Comparison of ENCODE assay signal across 10 cellular contexts in the genomic region with DNA sequence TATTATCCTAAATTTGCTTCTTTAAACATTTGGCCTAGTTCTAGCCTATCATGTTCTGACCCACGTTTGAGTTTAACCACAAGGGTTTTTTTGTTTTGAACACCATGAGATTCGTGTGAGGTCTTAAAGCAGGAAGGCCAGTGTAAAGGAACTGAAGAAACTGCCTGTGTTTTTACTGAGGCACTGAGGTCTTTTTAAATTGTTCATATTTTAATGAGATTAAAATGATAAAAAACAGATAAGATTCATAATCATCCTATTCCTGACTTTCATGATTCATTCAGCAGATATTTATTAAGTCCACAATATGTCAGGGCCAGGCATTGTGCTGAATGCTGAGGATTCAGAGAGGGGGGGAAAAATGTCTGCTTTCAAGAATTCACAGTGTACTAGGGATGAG. TPM values are rescaled to one million over a fixed set of nuclear protein-coding genes. Genes with fewer than 3 reads are reported as not detected.
A peak's percentile ranks its signal among the peaks of the same experiment; 100 is the strongest.
DNase-seq lines count a peak whose midpoint lies in the region; TF ChIP-seq lines count a peak whose summit lies in the region.
"Had no signal": no experiment of that assay in that cellular context is flagged by ENCODE, and none has a peak within 500 bp of the region (broad histone marks: within the 10 kb centered on the region; RNA-seq: fewer than 3 reads in every experiment).

No MANE protein-coding gene starts in this region.

- TF ChIP-seq CTCF in fibroblast of lung (conservative IDR thresholded peaks at IDR 0.05 in 1 of 2, IDR thresholded peaks at IDR 0.05 in 1 of 2; ENCODE audit: low read depth in 1 of 2, low read length in 2 of 2) (no peak), tibial nerve (IDR thresholded peaks at IDR 0.05) (no peak), tibial artery (IDR thresholded peaks at IDR 0.05) (no peak)

- H3K4me1 Mint-ChIP-seq in activated naive CD4-positive, alpha-beta T cell treated with anti-CD3 and anti-CD28 coated beads, Interleukin-2, amount 50 U/mL, for 24 hours, result peaks cover 40% of the 10 kb centered on the region

- no peaks in the 10 kb centered on the region for H4K20me1 ChIP-seq in fibroblast of lung (ENCODE audit: control insufficient read depth, extremely low read depth, insufficient read depth, low read length)

- WGBS in tibial nerve, 2 donors, result 6% methylated on average over 2 of the region's 2 CpGs

- intact Hi-C loops in tibial artery (cut with DNase I; ENCODE audit: low total_unique reads), result loop anchor here (10.0 kb wide), 1 partner anchor 119 kb away; a partner anchor contains a TSS

- no peaks in the 10 kb centered on the region for H3K36me3 Mint-ChIP-seq in activated naive CD4-positive, alpha-beta T cell treated with anti-CD3 and anti-CD28 coated beads, Interleukin-2, amount 50 U/mL, for 24 hours

- no peak overlapping the region for H3K9ac ChIP-seq in fibroblast of lung (ENCODE audit: insufficient read depth, low read length)

- no peak overlapping the region for H2AFZ ChIP-seq in fibroblast of lung (ENCODE audit: low read length)

- peak overlapping the region; percentile 35 for H3K4me2 ChIP-seq in fibroblast of lung (ENCODE audit: extremely low read depth, insufficient read depth, low read length)

- H3K27me3 ChIP-seq in fibroblast of lung (ENCODE audit: control insufficient read depth, insufficient read depth, low read length) (no peaks in the 10 kb centered on the region), tibial nerve (peaks cover 0 to 7% of the 10 kb centered on the region in 2 donors), tibial artery (no peaks in the 10 kb centered on the region)

- no peaks in the 10 kb centered on the region for H3K9me3 Mint-ChIP-seq in activated naive CD4-positive, alpha-beta T cell treated with anti-CD3 and anti-CD28 coated beads, Interleukin-2, amount 50 U/mL, for 24 hours

- H3K9me3 ChIP-seq in fibroblast of lung (ENCODE audit: control insufficient read depth, insufficient read depth, low read depth, low read length) (no peaks in the 10 kb centered on the region), tibial nerve (no peaks in the 10 kb centered on the region), tibial artery (no peaks in the 10 kb centered on the region)
- H3K9me3 ChIP-seq: prostate gland had no signal

- no peak overlapping the region for H3K27ac ChIP-seq in fibroblast of lung (ENCODE audit: insufficient read depth, low read length)
- H3K27ac ChIP-seq in tibial nerve, result peak overlapping the region in 3 of 4 donors; percentile 18 to 20 (median 19)
- H3K27ac ChIP-seq in tibial artery, result no peak overlapping the region
- H3K27ac ChIP-seq: prostate gland had no signal

- peaks cover 2% of the 10 kb centered on the region for H3K4me1 ChIP-seq in fibroblast of lung (ENCODE audit: control insufficient read depth, extremely low read depth, insufficient read depth, low read length)
- peaks cover 0 to 20% (median 4%) of the 10 kb centered on the region in 4 donors for H3K4me1 ChIP-seq in tibial nerve
- H3K4me1 ChIP-seq in tibial artery, result peaks cover 0 to 3% (median 0%) of the 10 kb centered on the region in 4 donors
- H3K4me1 ChIP-seq: prostate gland had no signal

- H3K79me2 ChIP-seq in fibroblast of lung (ENCODE audit: control insufficient read depth, insufficient read depth, low read length), result peaks cover 35% of the 10 kb centered on the region

- no peak for TF ChIP-seq POLR2A in tibial nerve (IDR thresholded peaks at IDR 0.05)

- no peak for DNase-seq in activated naive CD4-positive, alpha-beta T cell treated with Interleukin-2 at 50 U/mL for 16 hours
- DNase-seq in RKO (ENCODE audit: low spot score) (peak; percentile 22), fibroblast of lung (ENCODE audit: low read depth in 2 of 2) (peak; percentile 47 to 61), tibial nerve (ENCODE audit: low spot score in 2 of 2) (no peak), tibial artery (no peak), G401 (ENCODE audit: low spot score) (no peak)
- DNase-seq in stimulated activated CD4-positive, alpha-beta T cell treated with anti-CD3 and anti-CD28 coated beads, Interleukin-1b, Interleukin-23, amount 100 ng/mL, for 48 hours, result no peak
- DNase-seq: activated effector memory CD4-positive, alpha-beta T cell treated with Interleukin-2 at 50 U/mL for 16 hours had no signal

- no peaks in the 10 kb centered on the region for H3K36me3 ChIP-seq in fibroblast of lung (ENCODE audit: control insufficient read depth, insufficient read depth, low read length)
- H3K36me3 ChIP-seq in tibial nerve, result no peaks in the 10 kb centered on the region
- no peaks in the 10 kb centered on the region for H3K36me3 ChIP-seq in tibial artery
- H3K36me3 ChIP-seq: prostate gland had no signal

- no peak for TF ChIP-seq EP300 in tibial nerve (IDR thresholded peaks at IDR 0.05)

- peak overlapping the region; percentile 92 for H3K4me3 Mint-ChIP-seq in activated naive CD4-positive, alpha-beta T cell treated with anti-CD3 and anti-CD28 coated beads, Interleukin-2, amount 50 U/mL, for 24 hours

- peak overlapping the region; percentile 87 for H3K27ac Mint-ChIP-seq in activated naive CD4-positive, alpha-beta T cell treated with anti-CD3 and anti-CD28 coated beads, Interleukin-2, amount 50 U/mL, for 24 hours

- in situ Hi-C loops in G401 (cut with HindIII; ENCODE audit: low sequenced_read_pairs), result no loop called here

- H3K4me3 ChIP-seq in fibroblast of lung (replicated peaks in 1 of 4; ENCODE audit: control extremely low read depth in 1 of 4, insufficient read depth in 1 of 4, low read depth in 3 of 4, low read length in 4 of 4) (peak overlapping the region in 1 of 4 experiments; percentile 17), tibial nerve (no peak overlapping the region), tibial artery (no peak overlapping the region)
- H3K4me3 ChIP-seq: prostate gland had no signal

- no peaks in the 10 kb centered on the region for H3K27me3 Mint-ChIP-seq in activated naive CD4-positive, alpha-beta T cell treated with anti-CD3 and anti-CD28 coated beads, Interleukin-2, amount 50 U/mL, for 24 hours

RNA-seq across cellular contexts. Expression of a gene that starts 3.2 kb away (rescaled TPM):
- total RNA-seq in fibroblast of lung, result 29.0 and 38.5 TPM in 2 replicates
- 50.2 TPM in 2 replicates for polyA plus RNA-seq in fibroblast of lung
- polyA plus RNA-seq in fibroblast of lung (2012), result 29.0 and 30.8 TPM in 2 replicates
- 19.8 and 29.5 TPM in 2 replicates for polyA minus RNA-seq in fibroblast of lung (ENCODE audit: low replicate concordance)
- 10 to 100 TPM; 22.0 to 33.9 (median 32.6) TPM for total RNA-seq in tibial nerve
- 8.2 and 15.4 TPM in 2 replicates for total RNA-seq in G401 (2014; rRNA removed; shearing (Covaris generic))

Comparison
In these comparisons a context has a peak if more than half of its experiments do, and no peak if none do; other contexts are left out.
1. DNase-seq: peak in RKO (single experiment) and fibroblast of lung (2 of 2); none in activated naive CD4-positive, alpha-beta T cell treated with Interleukin-2 at 50 U/mL for 16 hours (single experiment), tibial nerve (0 of 2), tibial artery (0 of 2), G401 (single experiment) and stimulated activated CD4-positive, alpha-beta T cell treated with anti-CD3 and anti-CD28 coated beads, Interleukin-1b, Interleukin-23, amount 100 ng/mL, for 48 hours (single experiment).
2. H3K27ac ChIP-seq: peak in tibial nerve (3 of 4); none in fibroblast of lung (single experiment) and tibial artery (0 of 2).